15 cellular contexts compared by ENCODE assay signal in the genomic region with DNA sequence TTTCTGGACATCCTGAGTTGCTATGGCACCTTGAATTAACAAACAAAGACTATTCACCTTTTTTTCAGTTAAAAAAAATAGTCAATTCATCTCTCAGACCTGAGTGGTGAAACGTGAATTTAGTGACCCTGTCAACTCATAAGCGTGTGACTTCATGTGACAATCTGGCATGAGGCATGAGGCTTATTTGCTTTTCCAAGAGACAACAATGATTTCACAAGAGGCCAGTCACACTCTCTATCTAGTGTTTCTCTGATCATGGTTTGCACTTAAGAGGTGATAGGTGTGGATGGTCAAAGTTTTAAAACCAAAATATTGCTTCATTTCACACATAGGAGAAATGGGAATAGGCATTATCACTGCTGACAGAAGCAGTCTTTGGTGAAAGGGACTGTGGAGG.
DNase-seq lines count a peak whose midpoint lies in the region; ATAC-seq and TF ChIP-seq lines count a peak whose summit lies in the region.
"Had no signal": no experiment of that assay in that cellular context is flagged by ENCODE, and none has a peak within 500 bp of the region (broad histone marks: within the 10 kb centered on the region; RNA-seq: fewer than 3 reads in every experiment).

No MANE protein-coding gene starts in this region.

- TF ChIP-seq CTCF in epithelial cell of esophagus (IDR thresholded peaks at IDR 0.05; ENCODE audit: insufficient read depth, low read depth, low read length, missing control alignments) = no peak

- ATAC-seq in HG03025 (IDR thresholded peaks at IDR 0.05; ENCODE audit: low FRiP score, unreplicated experiment) (no peak), GM19324 (IDR thresholded peaks at IDR 0.05; ENCODE audit: low FRiP score, unreplicated experiment) (no peak)

- DNase-seq in SHP77 (lab: John Stamatoyannopoulos, UW) (peak; percentile 4 to 10), SHP77 treated with DMSO at 0.1 percent for 48 hours (lab: John Stamatoyannopoulos, UW) (no peak), NCI-H2029 treated with DMSO at 0.1 percent for 48 hours (lab: John Stamatoyannopoulos, UW) (peak; percentile 5), epithelial cell of esophagus (ENCODE audit: low read depth) (peak; percentile 4), retina (peak; percentile 46), NCI-H526 (lab: John Stamatoyannopoulos, UW) (no peak)
- DNase-seq: AML-193; CD4-positive, CD25-positive, alpha-beta regulatory T cell; HFFc6; NCI-H1694 treated with DMSO at 0.1 percent for 48 hours; NCI-H2171; NCI-H524; SIG-M5 had no signal

- no peak overlapping the region for H3K4me3 ChIP-seq in epithelial cell of esophagus (ENCODE audit: low read length)

Comparison
In these comparisons a context has a peak if more than half of its experiments do, and no peak if none do; other contexts are left out.
1. DNase-seq: peak in SHP77 (2 of 2), NCI-H2029 treated with DMSO at 0.1 percent for 48 hours (single experiment), epithelial cell of esophagus (single experiment) and retina (single experiment); none in SHP77 treated with DMSO at 0.1 percent for 48 hours (single experiment) and NCI-H526 (0 of 2).